ENCODE assay signal across 24 cellular contexts in the genomic region with DNA sequence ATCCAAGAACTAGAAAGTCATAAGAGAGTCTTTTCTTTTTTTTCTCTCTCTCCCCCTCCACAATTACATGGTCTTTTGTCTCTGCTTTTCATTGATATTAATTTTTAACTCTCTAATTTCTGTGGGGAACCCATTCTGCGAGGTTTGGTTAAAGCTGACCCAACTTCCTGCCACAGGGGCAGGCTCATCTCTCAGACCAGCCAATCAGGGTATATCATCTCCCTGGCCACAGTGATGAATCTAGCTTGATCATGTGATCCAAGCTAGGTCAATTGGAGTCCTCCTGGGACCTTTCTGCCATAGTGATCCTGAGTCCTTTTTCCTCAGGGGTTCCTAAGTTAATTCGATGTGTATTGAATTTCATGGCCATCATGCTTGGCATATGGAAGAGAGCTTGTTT. TPM values are rescaled to one million over a fixed set of nuclear protein-coding genes. Genes with fewer than 3 reads are reported as not detected.
DNase-seq lines count a peak whose midpoint lies in the region; ATAC-seq and TF ChIP-seq lines count a peak whose summit lies in the region.
"Had no signal": no experiment of that assay in that cellular context is flagged by ENCODE, and none has a peak within 500 bp of the region (broad histone marks: within the 10 kb centered on the region; RNA-seq: fewer than 3 reads in every experiment).

No MANE protein-coding gene starts in this region.

- no peak overlapping the region for H3K4me3 Mint-ChIP-seq in endothelial cell (ENCODE audit: unreplicated experiment)
- H3K4me3 Mint-ChIP-seq: T-cell had no signal

- no peak overlapping the region for H3K27ac ChIP-seq in right lobe of liver
- H3K27ac ChIP-seq: KMS-11, RWPE1 had no signal

- no peaks in the 10 kb centered on the region for H3K9me3 ChIP-seq in right lobe of liver
- H3K9me3 ChIP-seq: BE2C had no signal

- H3K4me1 Mint-ChIP-seq in endothelial cell (ENCODE audit: unreplicated experiment) = peaks cover 16% of the 10 kb centered on the region
- H3K4me1 Mint-ChIP-seq: T-cell had no signal

- TF ChIP-seq POLR2A in right lobe of liver (IDR thresholded peaks at IDR 0.05) = no peak

- no peaks in the 10 kb centered on the region for H3K4me1 ChIP-seq in right lobe of liver
- H3K4me1 ChIP-seq: BE2C had no signal

- intact Hi-C loops in right lobe of liver (cut with DNase I) = no loop called here

- H3K27ac Mint-ChIP-seq in endothelial cell (ENCODE audit: unreplicated experiment) = peak overlapping the region; percentile 48
- H3K27ac Mint-ChIP-seq: T-cell had no signal

- peaks cover 5% of the 10 kb centered on the region for H3K27me3 Mint-ChIP-seq in endothelial cell (ENCODE audit: unreplicated experiment)

- ATAC-seq in GM18861 (IDR thresholded peaks at IDR 0.05; ENCODE audit: unreplicated experiment) (peak; percentile 56), HG02981 (IDR thresholded peaks at IDR 0.05; ENCODE audit: unreplicated experiment) (peak; percentile 88), HG03457 (IDR thresholded peaks at IDR 0.05; ENCODE audit: unreplicated experiment) (no peak), HG03045 (IDR thresholded peaks at IDR 0.05; ENCODE audit: unreplicated experiment) (no peak), GM19035 (IDR thresholded peaks at IDR 0.05; ENCODE audit: unreplicated experiment) (no peak), right lobe of liver (no peak)
- ATAC-seq: Panc1, T-cell had no signal

- H3K27me3 ChIP-seq in right lobe of liver = no peaks in the 10 kb centered on the region
- H3K27me3 ChIP-seq: BE2C had no signal

- H3K4me3 ChIP-seq in right lobe of liver = no peak overlapping the region

- H3K9me3 Mint-ChIP-seq in endothelial cell (ENCODE audit: unreplicated experiment) = no peaks in the 10 kb centered on the region
- H3K9me3 Mint-ChIP-seq: T-cell had no signal

- TF ChIP-seq CTCF in endothelial cell (IDR thresholded peaks at IDR 0.05; ENCODE audit: unreplicated experiment) (no peak), right lobe of liver (IDR thresholded peaks at IDR 0.05) (no peak)

- no peaks in the 10 kb centered on the region for H3K36me3 Mint-ChIP-seq in endothelial cell (ENCODE audit: low read depth, unreplicated experiment)
- H3K36me3 Mint-ChIP-seq: T-cell had no signal

- WGBS in right lobe of liver (ENCODE audit: insufficient coverage, low coverage, low lambda C conversion rate, missing lambda C conversion rate) = 82% methylated on average over 2 of the region's 2 CpGs

- DNase-seq in NCI-H2171 treated with DMSO at 0.1 percent for 48 hours (lab: John Stamatoyannopoulos, UW) (peak; percentile 75), endothelial cell (ENCODE audit: low spot score) (no peak), right lobe of liver (no peak)
- DNase-seq: 8988T, ACHN, BE2C, DMS153, DND-41, IMR-90, NCI-H1092, NCI-H1436, NCI-H187, NCI-H2227 treated with DMSO at 0.1 percent for 48 hours, NCI-H526 treated with DMSO at 0.1 percent for 48 hours, SHP77, T-cell had no signal

- no peaks in the 10 kb centered on the region for H3K36me3 ChIP-seq in right lobe of liver
- H3K36me3 ChIP-seq: BE2C had no signal

RNA-seq across cellular contexts. Expression of gene TRUB1, which starts 38.0 kb away (rescaled TPM):
- total RNA-seq in endothelial cell (ENCODE audit: unreplicated experiment) (15.4 TPM), right lobe of liver (10 to 100 TPM in 1 of 6 experiments, 1 to 10 TPM in 5; 6.7 to 12.5 (median 8.7) TPM)

Comparison
In these comparisons a context has a peak if more than half of its experiments do, and no peak if none do; other contexts are left out.
1. ATAC-seq: peak in GM18861 (single experiment) and HG02981 (single experiment); none in HG03457 (single experiment), HG03045 (single experiment), GM19035 (single experiment) and right lobe of liver (0 of 4).